ENCODE assay signal across 18 cellular contexts in genomic region chr17:31202968-31203367, GRCh38.
"Had no signal": no experiment of that assay in that cellular context is flagged by ENCODE, and none has a peak within 500 bp of the region (broad histone marks: within the 10 kb centered on the region; RNA-seq: fewer than 3 reads in every experiment).

No MANE protein-coding gene starts in this region.

- H3K4me3 ChIP-seq: body of pancreas, coronary artery, esophagus squamous epithelium, heart left ventricle, mucosa of descending colon had no signal

- H3K36me3 Mint-ChIP-seq: activated naive CD4-positive, alpha-beta T cell treated with anti-CD3 and anti-CD28 coated beads, Interleukin-2, amount 10 ng/mL, durations not matched to agents 7 days and 5 days; stimulated activated memory B cell treated with anti-CD40 and anti-IgM and Interleukin-4, amounts not matched to agents 10 μg/mL and 1 μg/mL and 100 μg/mL, for 72 hours had no signal

- H3K4me1 Mint-ChIP-seq: activated naive CD4-positive, alpha-beta T cell treated with anti-CD3 and anti-CD28 coated beads, Interleukin-2, amount 10 ng/mL, durations not matched to agents 7 days and 5 days; naive thymus-derived CD8-positive, alpha-beta T cell; stimulated activated memory B cell treated with anti-CD40 and anti-IgM and Interleukin-4, amounts not matched to agents 10 μg/mL and 1 μg/mL and 100 μg/mL, for 72 hours; T-cell had no signal

- DNase-seq: activated naive CD4-positive, alpha-beta T cell treated with anti-CD3 and anti-CD28 coated beads, Interleukin-2, amount 10 ng/mL, durations not matched to agents 7 days and 5 days; body of pancreas; caudate nucleus; effector CD8-positive, alpha-beta T cell; esophagus squamous epithelium; foreskin melanocyte; heart left ventricle; left colon; mucosa of descending colon; naive thymus-derived CD8-positive, alpha-beta T cell; stimulated activated CD4-positive, alpha-beta T cell treated with anti-CD3 and anti-CD28 coated beads, Interleukin-2, amount 100 ng/mL, for 48 hours; T-cell; T-helper 9 cell had no signal

- H3K27ac Mint-ChIP-seq: activated naive CD4-positive, alpha-beta T cell treated with anti-CD3 and anti-CD28 coated beads, Interleukin-2, amount 10 ng/mL, durations not matched to agents 7 days and 5 days; activated T-helper 2 cell treated with anti-CD3 and anti-CD28 coated beads, Interferon-gamma antibody, Interleukin-2, Interleukin-4, amounts not matched to agents 10 μg/mL and 5 μg/mL and 100 μg/mL, durations not matched to agents 14 hours and 24 hours and 36 hours; naive thymus-derived CD8-positive, alpha-beta T cell; stimulated activated memory B cell treated with anti-CD40 and anti-IgM and Interleukin-4, amounts not matched to agents 10 μg/mL and 1 μg/mL and 100 μg/mL, for 72 hours; T-cell had no signal

- H3K27ac ChIP-seq: body of pancreas, coronary artery, esophagus squamous epithelium, heart left ventricle, neutrophil, parathyroid adenoma had no signal

- H3K27me3 ChIP-seq: body of pancreas, esophagus squamous epithelium, heart left ventricle, neutrophil had no signal

- ATAC-seq: body of pancreas; left colon; mucosa of descending colon; naive thymus-derived CD8-positive, alpha-beta T cell; stimulated activated memory B cell treated with anti-CD40 and anti-IgM and Interleukin-4, amounts not matched to agents 10 μg/mL and 1 μg/mL and 100 μg/mL, for 72 hours; T-cell had no signal

- H3K9me3 Mint-ChIP-seq: activated naive CD4-positive, alpha-beta T cell treated with anti-CD3 and anti-CD28 coated beads, Interleukin-2, amount 10 ng/mL, durations not matched to agents 7 days and 5 days; activated T-helper 2 cell treated with anti-CD3 and anti-CD28 coated beads, Interferon-gamma antibody, Interleukin-2, Interleukin-4, amounts not matched to agents 10 μg/mL and 5 μg/mL and 100 μg/mL, durations not matched to agents 14 hours and 24 hours and 36 hours; naive thymus-derived CD8-positive, alpha-beta T cell; stimulated activated memory B cell treated with anti-CD40 and anti-IgM and Interleukin-4, amounts not matched to agents 10 μg/mL and 1 μg/mL and 100 μg/mL, for 72 hours; T-cell had no signal

- H3K9me3 ChIP-seq: body of pancreas, esophagus squamous epithelium, heart left ventricle, mucosa of descending colon, neutrophil had no signal

- H3K4me3 Mint-ChIP-seq: activated naive CD4-positive, alpha-beta T cell treated with anti-CD3 and anti-CD28 coated beads, Interleukin-2, amount 10 ng/mL, durations not matched to agents 7 days and 5 days; naive thymus-derived CD8-positive, alpha-beta T cell; stimulated activated memory B cell treated with anti-CD40 and anti-IgM and Interleukin-4, amounts not matched to agents 10 μg/mL and 1 μg/mL and 100 μg/mL, for 72 hours; T-cell had no signal

- H3K4me1 ChIP-seq: body of pancreas, esophagus squamous epithelium, parathyroid adenoma had no signal

- H3K27me3 Mint-ChIP-seq: activated naive CD4-positive, alpha-beta T cell treated with anti-CD3 and anti-CD28 coated beads, Interleukin-2, amount 10 ng/mL, durations not matched to agents 7 days and 5 days; naive thymus-derived CD8-positive, alpha-beta T cell; stimulated activated memory B cell treated with anti-CD40 and anti-IgM and Interleukin-4, amounts not matched to agents 10 μg/mL and 1 μg/mL and 100 μg/mL, for 72 hours; T-cell had no signal
